ENCODE assay signal across 16 cellular contexts in the genomic region with DNA sequence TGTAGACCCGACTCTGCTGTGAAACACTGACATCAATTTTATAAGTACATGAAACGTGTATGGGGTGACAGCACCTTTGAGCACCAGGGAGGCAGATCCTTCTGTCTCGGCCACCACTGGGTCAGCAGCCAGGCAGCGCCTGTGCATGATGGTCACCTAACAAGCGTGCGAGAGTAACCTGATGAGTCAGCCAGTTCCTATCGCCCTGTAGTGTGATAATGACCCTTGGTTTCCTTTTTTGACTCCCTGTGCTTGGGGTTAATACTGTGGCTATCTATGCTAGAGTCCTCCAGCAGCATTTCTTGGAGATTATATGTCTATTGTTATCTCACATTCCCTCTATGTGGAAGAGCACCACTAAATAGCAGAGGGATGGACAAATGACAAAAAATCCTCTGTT.
"Had no signal": no experiment of that assay in that cellular context is flagged by ENCODE, and none has a peak within 500 bp of the region (broad histone marks: within the 10 kb centered on the region; RNA-seq: fewer than 3 reads in every experiment).

No MANE protein-coding gene starts in this region.

- H3K4me3 Mint-ChIP-seq: activated CD4-positive, alpha-beta T cell treated with anti-CD3 and anti-CD28 coated beads for 36 hours; activated CD8-positive, alpha-beta T cell treated with anti-CD3 and anti-CD28 coated beads for 36 hours; activated naive CD4-positive, alpha-beta T cell treated with anti-CD3 and anti-CD28 coated beads, Interleukin-2, amount 50 U/mL, for 24 hours; activated T-cell treated with anti-CD3 and anti-CD28 coated beads, Interleukin-2, amount 50 U/mL, for 4 hours; stimulated activated naive CD8-positive, alpha-beta T cell treated with anti-CD3 and anti-CD28 coated beads, Interleukin-15, amount 100 ng/mL, for 72 hours had no signal

- FAIRE-seq: kidney had no signal

- H3K27me3 ChIP-seq: adrenal gland, esophagus muscularis mucosa, right lobe of liver, spleen, testis had no signal

- H3K9me3 Mint-ChIP-seq: activated CD8-positive, alpha-beta T cell treated with anti-CD3 and anti-CD28 coated beads for 36 hours; activated naive CD4-positive, alpha-beta T cell treated with anti-CD3 and anti-CD28 coated beads, Interleukin-2, amount 50 U/mL, for 24 hours; activated T-cell treated with anti-CD3 and anti-CD28 coated beads, Interleukin-2, amount 50 U/mL, for 4 hours had no signal

- H3K4me1 Mint-ChIP-seq: activated CD4-positive, alpha-beta T cell treated with anti-CD3 and anti-CD28 coated beads for 36 hours; activated naive CD4-positive, alpha-beta T cell treated with anti-CD3 and anti-CD28 coated beads, Interleukin-2, amount 50 U/mL, for 24 hours; stimulated activated naive CD8-positive, alpha-beta T cell treated with anti-CD3 and anti-CD28 coated beads, Interleukin-15, amount 100 ng/mL, for 72 hours had no signal

- H3K27me3 Mint-ChIP-seq: activated CD4-positive, alpha-beta T cell treated with anti-CD3 and anti-CD28 coated beads for 36 hours; activated CD8-positive, alpha-beta T cell treated with anti-CD3 and anti-CD28 coated beads for 36 hours; activated naive CD4-positive, alpha-beta T cell treated with anti-CD3 and anti-CD28 coated beads, Interleukin-2, amount 50 U/mL, for 24 hours; stimulated activated naive CD8-positive, alpha-beta T cell treated with anti-CD3 and anti-CD28 coated beads, Interleukin-15, amount 100 ng/mL, for 72 hours had no signal

- H3K4me3 ChIP-seq: adrenal gland, esophagus muscularis mucosa, psoas muscle, right lobe of liver, spleen, testis had no signal

- H3K36me3 ChIP-seq: adrenal gland, esophagus muscularis mucosa, right lobe of liver, spleen had no signal

- H3K9me3 ChIP-seq: adrenal gland, esophagus muscularis mucosa, psoas muscle, right lobe of liver, spleen, testis had no signal

- DNase-seq: activated CD4-positive, alpha-beta T cell treated with anti-CD3 and anti-CD28 coated beads for 36 hours; activated CD8-positive, alpha-beta T cell treated with anti-CD3 and anti-CD28 coated beads for 36 hours; activated effector memory CD4-positive, alpha-beta T cell treated with Interleukin-2 at 50 U/mL for 16 hours; activated T-cell treated with anti-CD3 and anti-CD28 coated beads, Interleukin-2, amount 50 U/mL, for 4 hours; adrenal gland; hypothalamus; kidney; psoas muscle; right lobe of liver; spleen; stimulated activated naive CD8-positive, alpha-beta T cell treated with anti-CD3 and anti-CD28 coated beads, Interleukin-15, amount 100 ng/mL, for 72 hours; T-helper 1 cell; T1000; testis had no signal

- H3K4me1 ChIP-seq: adrenal gland, right lobe of liver, spleen, testis had no signal

- H3K27ac Mint-ChIP-seq: activated CD4-positive, alpha-beta T cell treated with anti-CD3 and anti-CD28 coated beads for 36 hours; activated CD8-positive, alpha-beta T cell treated with anti-CD3 and anti-CD28 coated beads for 36 hours; activated naive CD4-positive, alpha-beta T cell treated with anti-CD3 and anti-CD28 coated beads, Interleukin-2, amount 50 U/mL, for 24 hours; stimulated activated naive CD8-positive, alpha-beta T cell treated with anti-CD3 and anti-CD28 coated beads, Interleukin-15, amount 100 ng/mL, for 72 hours had no signal

- ATAC-seq: activated CD4-positive, alpha-beta T cell treated with anti-CD3 and anti-CD28 coated beads for 36 hours; activated CD8-positive, alpha-beta T cell treated with anti-CD3 and anti-CD28 coated beads for 36 hours; activated T-cell treated with anti-CD3 and anti-CD28 coated beads, Interleukin-2, amount 50 U/mL, for 4 hours; right lobe of liver; stimulated activated naive CD8-positive, alpha-beta T cell treated with anti-CD3 and anti-CD28 coated beads, Interleukin-15, amount 100 ng/mL, for 72 hours had no signal

- H3K27ac ChIP-seq: adrenal gland, esophagus muscularis mucosa, psoas muscle, right lobe of liver, spleen, testis had no signal

- H3K36me3 Mint-ChIP-seq: activated naive CD4-positive, alpha-beta T cell treated with anti-CD3 and anti-CD28 coated beads, Interleukin-2, amount 50 U/mL, for 24 hours had no signal
